ENCODE assay signal across 1 cellular context in the genomic region with DNA sequence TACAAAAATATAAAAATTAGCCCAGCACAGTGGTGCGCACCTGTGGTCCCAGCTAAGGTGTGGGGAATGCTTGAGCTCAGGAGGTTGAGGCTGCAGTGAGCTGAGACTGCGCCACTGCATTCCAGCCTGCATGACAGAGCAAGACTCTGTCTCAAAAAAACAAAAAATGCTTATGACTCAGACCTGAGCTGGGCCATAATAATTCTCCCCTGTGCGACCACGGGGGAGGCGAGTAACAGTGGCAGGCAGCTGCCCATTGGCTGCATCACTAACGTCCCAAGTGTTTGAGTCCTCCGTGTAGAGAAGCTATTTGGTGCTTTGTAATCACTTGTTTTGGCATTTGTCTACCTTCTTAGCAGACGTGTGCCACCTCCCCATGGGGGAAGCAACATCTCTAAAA.
TF ChIP-seq lines count a peak whose summit lies in the region.

No MANE protein-coding gene starts in this region.

TF ChIP-seq in HEK293, 187 proteins besides CTCF, POLR2A, EP300 and RAD21:
- TF ChIP-seq ZNF600 (tag by site-specific recombination; IDR thresholded peaks at IDR 0.05) = 0 out of 2 replicates have a peak, but pooled peaks have one; percentile 28
- TF ChIP-seq ZBTB21 (tag by site-specific recombination; IDR thresholded peaks at IDR 0.05) = no peak
